ENCODE assay signal across 8 cellular contexts in the genomic region with DNA sequence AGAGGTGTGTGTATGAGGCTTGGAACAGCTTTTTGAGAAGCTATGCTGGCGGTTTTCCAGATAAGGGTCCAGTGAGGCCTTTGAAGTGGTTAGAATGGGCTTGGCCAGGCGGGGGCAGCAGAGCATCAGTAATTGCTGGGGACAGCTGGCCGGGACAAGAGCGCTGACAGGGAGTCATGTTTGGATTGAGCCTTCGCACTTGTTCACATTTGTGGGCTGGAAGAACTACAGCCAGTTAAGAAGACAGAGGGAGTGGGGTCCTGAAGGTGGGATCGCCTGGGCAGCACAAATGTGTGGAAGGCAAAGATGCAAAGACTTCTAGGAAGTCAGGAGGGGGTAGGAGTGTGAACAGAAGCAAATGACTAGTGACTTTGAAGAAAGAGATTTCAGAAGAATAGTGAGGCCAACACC. TPM values are rescaled to one million over a fixed set of nuclear protein-coding genes. Genes with fewer than 3 reads are reported as not detected.
A peak's percentile ranks its signal among the peaks of the same experiment; 100 is the strongest.
DNase-seq lines count a peak whose midpoint lies in the region; ATAC-seq and TF ChIP-seq lines count a peak whose summit lies in the region.

No MANE protein-coding gene starts in this region.

- H3K9me3 Mint-ChIP-seq in activated naive CD8-positive, alpha-beta T cell treated with anti-CD3 and anti-CD28 coated beads, Interleukin-2, amount 10 ng/mL, durations not matched to agents 7 days and 5 days, result peaks cover 8% of the 10 kb centered on the region

- no peaks in the 10 kb centered on the region for H3K36me3 Mint-ChIP-seq in activated naive CD8-positive, alpha-beta T cell treated with anti-CD3 and anti-CD28 coated beads, Interleukin-2, amount 10 ng/mL, durations not matched to agents 7 days and 5 days

- TF ChIP-seq CTCF in GM12874 (IDR thresholded peaks at IDR 0.05; ENCODE audit: insufficient read depth, low read depth, low read length), result peak; percentile 72

- H3K27ac Mint-ChIP-seq in activated naive CD8-positive, alpha-beta T cell treated with anti-CD3 and anti-CD28 coated beads, Interleukin-2, amount 10 ng/mL, durations not matched to agents 7 days and 5 days, result no peak overlapping the region

- no peak overlapping the region for H3K4me3 Mint-ChIP-seq in activated naive CD8-positive, alpha-beta T cell treated with anti-CD3 and anti-CD28 coated beads, Interleukin-2, amount 10 ng/mL, durations not matched to agents 7 days and 5 days

- ATAC-seq in HG02623 (IDR thresholded peaks at IDR 0.05; ENCODE audit: unreplicated experiment) (peak; percentile 96), HG03196 (IDR thresholded peaks at IDR 0.05; ENCODE audit: unreplicated experiment) (no peak)
- peak; percentile 60 for ATAC-seq in activated naive CD8-positive, alpha-beta T cell treated with anti-CD3 and anti-CD28 coated beads, Interleukin-2, amount 10 ng/mL, durations not matched to agents 7 days and 5 days (ENCODE audit: low read depth)

- DNase-seq in NCI-H128 (lab: John Stamatoyannopoulos, UW; ENCODE audit: unreplicated experiment), result peak; percentile 47
- DNase-seq in SW480 (ENCODE audit: low spot score), result peak; percentile 93
- DNase-seq in activated naive CD8-positive, alpha-beta T cell treated with anti-CD3 and anti-CD28 coated beads, Interleukin-2, amount 10 ng/mL, durations not matched to agents 7 days and 5 days, result peak; percentile 68
- peak; percentile 90 for DNase-seq in cardiac septum (ENCODE audit: low spot score)
- DNase-seq in pulmonary artery endothelial cell (ENCODE audit: low read depth, low spot score), result peak; percentile 8

- POLR2A ChIA-PET in activated naive CD8-positive, alpha-beta T cell treated with anti-CD3 and anti-CD28 coated beads, Interleukin-2, amount 10 ng/mL, durations not matched to agents 7 days and 5 days (lab: Charles Lee), result no interaction called here

- intact Hi-C loops in cardiac septum (cut with DNase I), result loop anchor here (2.0 kb wide), 2 partner anchors 74 to 734 kb away; no protein-coding TSS in a partner anchor

- H3K27me3 Mint-ChIP-seq in activated naive CD8-positive, alpha-beta T cell treated with anti-CD3 and anti-CD28 coated beads, Interleukin-2, amount 10 ng/mL, durations not matched to agents 7 days and 5 days, result peaks cover 15% of the 10 kb centered on the region

- H3K4me1 Mint-ChIP-seq in activated naive CD8-positive, alpha-beta T cell treated with anti-CD3 and anti-CD28 coated beads, Interleukin-2, amount 10 ng/mL, durations not matched to agents 7 days and 5 days, result no peaks in the 10 kb centered on the region

RNA-seq across cellular contexts. Expression of a gene that starts 12.8 kb away (rescaled TPM):
- total RNA-seq in activated naive CD8-positive, alpha-beta T cell treated with anti-CD3 and anti-CD28 coated beads, Interleukin-2, amount 10 ng/mL, durations not matched to agents 7 days and 5 days, result 10 to 100 TPM; 20.8 to 22.3 TPM
- total RNA-seq in cardiac septum (12.8 TPM), pulmonary artery endothelial cell (4.6 and 7.5 TPM in 2 replicates)

Comparison
In these comparisons a context has a peak if more than half of its experiments do, and no peak if none do; other contexts are left out.
1. DNase-seq: peak in every context shown above with its lines; median percentile 93 in SW480; 90 in cardiac septum; 68 in activated naive CD8-positive, alpha-beta T cell treated with anti-CD3 and anti-CD28 coated beads, Interleukin-2, amount 10 ng/mL, durations not matched to agents 7 days and 5 days; 47 in NCI-H128; 8 in pulmonary artery endothelial cell.